Comparison of ENCODE assay signal across 9 cellular contexts in genomic region chr12:132710062-132710421, GRCh38. TPM values are rescaled to one million over a fixed set of nuclear protein-coding genes. Genes with fewer than 3 reads are reported as not detected.
DNase-seq lines count a peak whose midpoint lies in the region; ATAC-seq, FAIRE-seq and TF ChIP-seq lines count a peak whose summit lies in the region.
"Had no signal": no experiment of that assay in that cellular context is flagged by ENCODE, and none has a peak within 500 bp of the region (broad histone marks: within the 10 kb centered on the region; RNA-seq: fewer than 3 reads in every experiment).

No MANE protein-coding gene starts in this region.

- H3K4me3 ChIP-seq in fibroblast of pulmonary artery (replicated peaks; ENCODE audit: low read depth, low read length) = peak overlapping the region; percentile 89
- H3K4me3 ChIP-seq in pancreas = peak overlapping the region; percentile 58 to 93 (median 89)

- no peak for FAIRE-seq in pancreas (lab: Jason Lieb, UNC)
- FAIRE-seq: G401.6 had no signal

- H3K27ac ChIP-seq in pancreas = peak overlapping the region; percentile 67 to 92 (median 75)

- H3K9me3 Mint-ChIP-seq in activated CD4-positive, alpha-beta T cell treated with anti-CD3 and anti-CD28 coated beads for 36 hours (ENCODE audit: low read depth) = peaks cover 14% of the 10 kb centered on the region

- 1% methylated on average over 23 to 27 of the region's 27 CpGs for WGBS in pancreas, 2 donors

- no peaks in the 10 kb centered on the region for H3K27me3 Mint-ChIP-seq in activated CD4-positive, alpha-beta T cell treated with anti-CD3 and anti-CD28 coated beads for 36 hours
- H3K27me3 Mint-ChIP-seq in T-helper 17 cell = no peaks in the 10 kb centered on the region

- CTCF ChIA-PET in activated CD4-positive, alpha-beta T cell treated with anti-CD3 and anti-CD28 coated beads for 36 hours (lab: Charles Lee) = interaction anchor here (0.7 kb wide), 1 partner anchor 13 kb away, joined by 3 read pairs; no protein-coding TSS in a partner anchor

- TF ChIP-seq CTCF in fibroblast of pulmonary artery (IDR thresholded peaks at IDR 0.05; ENCODE audit: low read length, missing control alignments) = no peak
- no peak for TF ChIP-seq CTCF in pancreas (IDR thresholded peaks at IDR 0.05)

- peaks cover 31% of the 10 kb centered on the region for H3K36me3 Mint-ChIP-seq in activated CD4-positive, alpha-beta T cell treated with anti-CD3 and anti-CD28 coated beads for 36 hours (ENCODE audit: low read depth)
- no peaks in the 10 kb centered on the region for H3K36me3 Mint-ChIP-seq in T-helper 17 cell (ENCODE audit: low read depth)

- H3K9me3 ChIP-seq in T-helper 17 cell (ENCODE audit: control insufficient read depth, low read length, poor library complexity, severe bottlenecking) (no peaks in the 10 kb centered on the region), pancreas (no peaks in the 10 kb centered on the region)

- ATAC-seq in activated CD4-positive, alpha-beta T cell treated with anti-CD3 and anti-CD28 coated beads for 36 hours = peak; percentile 10
- ATAC-seq in HG02885 (IDR thresholded peaks at IDR 0.05; ENCODE audit: poor library complexity, unreplicated experiment) = peak; percentile 26
- ATAC-seq in T-helper 17 cell = no peak
- peak; percentile 19 to 42 (median 39) for ATAC-seq in pancreas

- peaks cover 24% of the 10 kb centered on the region for H3K4me1 Mint-ChIP-seq in activated CD4-positive, alpha-beta T cell treated with anti-CD3 and anti-CD28 coated beads for 36 hours
- peaks cover 14% of the 10 kb centered on the region for H3K4me1 Mint-ChIP-seq in T-helper 17 cell

- POLR2A ChIA-PET in activated CD4-positive, alpha-beta T cell treated with anti-CD3 and anti-CD28 coated beads for 36 hours (lab: Charles Lee) = no interaction called here

- peak overlapping the region; percentile 75 for H3K4me3 Mint-ChIP-seq in activated CD4-positive, alpha-beta T cell treated with anti-CD3 and anti-CD28 coated beads for 36 hours
- peak overlapping the region; percentile 87 for H3K4me3 Mint-ChIP-seq in T-helper 17 cell

- H3K27me3 ChIP-seq in pancreas = no peaks in the 10 kb centered on the region

- peak overlapping the region; percentile 66 for H3K27ac Mint-ChIP-seq in activated CD4-positive, alpha-beta T cell treated with anti-CD3 and anti-CD28 coated beads for 36 hours
- H3K27ac Mint-ChIP-seq in T-helper 17 cell = peak overlapping the region; percentile 93

- peak; percentile 24 for DNase-seq in activated CD4-positive, alpha-beta T cell treated with anti-CD3 and anti-CD28 coated beads for 36 hours
- DNase-seq in activated CD4-positive, alpha-beta T cell treated with anti-CD3 and anti-CD28 coated beads for 48 hours = no peak
- peak in 1 of 3 donors; percentile 22 for DNase-seq in T-helper 17 cell
- DNase-seq in fibroblast of pulmonary artery (ENCODE audit: low read depth) = no peak
- DNase-seq in pancreas = peak in 3 of 6 donors; percentile 18 to 79 (median 50)
- DNase-seq in stimulated activated CD4-positive, alpha-beta T cell treated with anti-CD3 and anti-CD28 coated beads, Interleukin-4, amount 100 ng/mL, for 4 hours = no peak
- DNase-seq in effector CD8-positive, alpha-beta T cell (lab: John Stamatoyannopoulos, UW) = no peak

- intact Hi-C loops in activated CD4-positive, alpha-beta T cell treated with anti-CD3 and anti-CD28 coated beads for 36 hours (cut with DNase I, micrococcal nuclease) = loop anchor here (1.0 to 10.0 kb wide), 11 partner anchors 23 to 626 kb away; partner anchors contain the start of genes POLE (in 2 of the 2), PXMP2 (in 2 of the 2), CHFR (in 1 of the 2) and DDX51 (in 1 of the 2)
- intact Hi-C loops in pancreas (cut with DNase I) = no loop called here

- no peaks in the 10 kb centered on the region for H3K36me3 ChIP-seq in pancreas

- peaks cover 0 to 10% (median 8%) of the 10 kb centered on the region in 3 donors for H3K4me1 ChIP-seq in pancreas

RNA-seq across cellular contexts. Expression of gene PGAM5, which starts 0.6 kb away (rescaled TPM):
- total RNA-seq in activated CD4-positive, alpha-beta T cell treated with anti-CD3 and anti-CD28 coated beads for 36 hours = 10 to 100 TPM; 65.6 to 74.0 TPM
- 10 to 100 TPM; 19.6 to 23.8 TPM for total RNA-seq in T-helper 17 cell
- total RNA-seq in pancreas = 10 to 100 TPM; 14.9 to 27.3 (median 18.0) TPM
- 10 to 100 TPM in 1 of 2 donors, 1 to 10 TPM in 1; 9.0 to 14.4 TPM for polyA plus RNA-seq in pancreas

RNA-seq across cellular contexts. Expression of gene PXMP2, which starts 22.7 kb away (rescaled TPM):
- 10 to 100 TPM; 12.2 to 14.3 TPM for total RNA-seq in activated CD4-positive, alpha-beta T cell treated with anti-CD3 and anti-CD28 coated beads for 36 hours
- total RNA-seq in T-helper 17 cell (1 to 10 TPM; 3.0 to 3.1 TPM), pancreas (10 to 100 TPM; 12.2 to 27.1 (median 14.2) TPM)
- polyA plus RNA-seq in pancreas = 10 to 100 TPM in 1 of 2 donors, 1 to 10 TPM in 1; 7.7 to 13.5 TPM

RNA-seq across cellular contexts. Expression of gene POLE, which starts 22.9 kb away (rescaled TPM):
- total RNA-seq in activated CD4-positive, alpha-beta T cell treated with anti-CD3 and anti-CD28 coated beads for 36 hours = 100 to 1,000 TPM; 121 to 124 TPM
- total RNA-seq in T-helper 17 cell (10 to 100 TPM; 50.4 to 54.7 TPM), pancreas (10 to 100 TPM in 5 of 6 donors, 1 to 10 TPM in 1; 7.2 to 17.1 (median 14.3) TPM)
- polyA plus RNA-seq in pancreas = 10 to 100 TPM; 31.0 to 45.7 TPM

RNA-seq across cellular contexts. Expression of gene ANKLE2, which starts 51.6 kb away (rescaled TPM):
- 100 to 1,000 TPM; 110 to 111 TPM for total RNA-seq in activated CD4-positive, alpha-beta T cell treated with anti-CD3 and anti-CD28 coated beads for 36 hours
- 10 to 100 TPM; 82.4 to 84.2 TPM for total RNA-seq in T-helper 17 cell
- total RNA-seq in pancreas = 10 to 100 TPM; 20.0 to 31.2 (median 22.8) TPM
- polyA plus RNA-seq in pancreas = 10 to 100 TPM; 22.8 to 39.6 TPM

Comparison
In these comparisons a context has a peak if more than half of its experiments do, and no peak if none do; other contexts are left out.
1. intact Hi-C loops: an anchor here in activated CD4-positive, alpha-beta T cell treated with anti-CD3 and anti-CD28 coated beads for 36 hours (1.0 to 10.0 kb wide); none called in pancreas.